Comparison of ENCODE assay signal across 2 cellular contexts in genomic region chr6:32049149-32049548, GRCh38. TPM values are rescaled to one million over a fixed set of nuclear protein-coding genes. Genes with fewer than 3 reads are reported as not detected.
"Had no signal": no experiment of that assay in that cellular context is flagged by ENCODE, and none has a peak within 500 bp of the region (broad histone marks: within the 10 kb centered on the region; RNA-seq: fewer than 3 reads in every experiment).

No MANE protein-coding gene starts in this region.

RNA-seq across cellular contexts. Expression of gene CYP21A2, which starts 10.9 kb away (rescaled TPM):
- total RNA-seq: bronchial epithelial cell, fibroblast of lung had no signal
- polyA plus RNA-seq: fibroblast of lung had no signal
